In the genomic region with DNA sequence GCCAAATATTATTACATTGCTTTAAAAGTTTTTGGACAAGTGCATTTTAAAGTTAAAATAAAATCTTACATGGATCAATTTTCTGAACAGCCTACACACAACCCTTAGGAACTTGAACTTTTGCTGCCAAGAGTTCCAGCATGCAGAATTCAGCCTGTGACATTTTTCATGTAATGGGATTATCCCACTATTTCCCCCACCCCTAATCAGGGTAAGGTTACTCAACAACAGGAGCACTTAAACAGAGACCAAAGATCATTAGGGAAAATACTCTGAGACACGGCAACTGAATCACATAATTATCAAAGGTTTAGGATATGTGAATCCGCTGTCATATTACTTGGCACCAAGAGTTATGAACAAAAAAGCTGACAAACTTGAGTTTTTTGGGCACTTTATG, we compare ENCODE assay signal across 28 cellular contexts. TPM values are rescaled to one million over a fixed set of nuclear protein-coding genes. Genes with fewer than 3 reads are reported as not detected.
"Had no signal": no experiment of that assay in that cellular context is flagged by ENCODE, and none has a peak within 500 bp of the region (broad histone marks: within the 10 kb centered on the region; RNA-seq: fewer than 3 reads in every experiment).

No MANE protein-coding gene starts in this region.

- H3K27ac ChIP-seq: coronary artery, dorsolateral prefrontal cortex, esophagus squamous epithelium, gastrocnemius medialis, heart right ventricle, left lung, lower lobe of right lung had no signal

- H3K27me3 ChIP-seq: dorsolateral prefrontal cortex, esophagus squamous epithelium, gastrocnemius medialis, heart right ventricle, left lung had no signal

- DNase-seq: dermis blood vessel endothelial cell; dorsolateral prefrontal cortex; effector CD4-positive, alpha-beta T cell; effector memory CD4-positive, alpha-beta T cell; esophagus squamous epithelium; foreskin fibroblast; foreskin melanocyte; gastrocnemius medialis; glutamatergic neuron; head of caudate nucleus; heart right ventricle; hippocampal formation; left cardiac atrium; left lung; left ventricle myocardium superior; lower lobe of right lung; mesenchymal stem cell; mucosa of descending colon; naive B cell had no signal

- H3K27ac Mint-ChIP-seq: mesothelial cell of epicardium, naive B cell had no signal

- H3K36me3 ChIP-seq: esophagus squamous epithelium, gastrocnemius medialis, heart right ventricle, left lung, lower lobe of right lung had no signal

- H3K9me3 ChIP-seq: esophagus squamous epithelium, gastrocnemius medialis, lower lobe of right lung, mucosa of descending colon had no signal

- H3K4me3 Mint-ChIP-seq: mesothelial cell of epicardium, naive B cell had no signal

- H3K27me3 Mint-ChIP-seq: naive B cell had no signal

- H3K4me3 ChIP-seq: coronary artery, dorsolateral prefrontal cortex, esophagus squamous epithelium, gastrocnemius medialis, heart right ventricle, left lung, lower lobe of right lung, mucosa of descending colon had no signal

- ATAC-seq: gastrocnemius medialis, heart right ventricle, left cardiac atrium, left lung, left ventricle myocardium superior, lower lobe of right lung, mucosa of descending colon had no signal

- H3K4me1 Mint-ChIP-seq: mesothelial cell of epicardium, naive B cell had no signal

- H3K36me3 Mint-ChIP-seq: mesothelial cell of epicardium, naive B cell had no signal

- H3K4me1 ChIP-seq: esophagus squamous epithelium, gastrocnemius medialis, heart right ventricle, left lung, lower lobe of right lung had no signal

RNA-seq across cellular contexts. Expression of a gene that starts 47.2 kb away (rescaled TPM):
- total RNA-seq: dermis blood vessel endothelial cell, endothelial cell of umbilical vein, epithelial cell of proximal tubule, esophagus squamous epithelium, glomerular endothelial cell, heart right ventricle, kidney epithelial cell, left cardiac atrium, left lung, left ventricle myocardium superior, lower leg skin, lower lobe of right lung, lung microvascular endothelial cell, mesenteric fat pad had no signal
